12 cellular contexts compared by ENCODE assay signal in genomic region chr21:41615613-41616012, GRCh38.
DNase-seq lines count a peak whose midpoint lies in the region; ATAC-seq, FAIRE-seq and TF ChIP-seq lines count a peak whose summit lies in the region.
"Had no signal": no experiment of that assay in that cellular context is flagged by ENCODE, and none has a peak within 500 bp of the region (broad histone marks: within the 10 kb centered on the region; RNA-seq: fewer than 3 reads in every experiment).

No MANE protein-coding gene starts in this region.

- H3K9me3 ChIP-seq in thoracic aorta = no peaks in the 10 kb centered on the region

- H3K27me3 ChIP-seq in thoracic aorta (replicated peaks; ENCODE audit: insufficient read depth) = no peaks in the 10 kb centered on the region

- no peaks in the 10 kb centered on the region for H3K36me3 ChIP-seq in thoracic aorta

- FAIRE-seq in H54 (lab: Jason Lieb, UNC) = no peak

- peaks cover 35 to 51% of the 10 kb centered on the region in 2 donors for H3K4me1 ChIP-seq in thoracic aorta (ENCODE audit: control insufficient read depth in 1 of 2, low read depth in 2 of 2)

- H3K4me3 ChIP-seq in thoracic aorta = peak overlapping the region; percentile 16

- TF ChIP-seq CTCF in thoracic aorta (IDR thresholded peaks at IDR 0.05) = no peak

- ATAC-seq in thoracic aorta (ENCODE audit: insufficient number of reproducible peaks, low FRiP score, low read depth) = peak; percentile 66
- no peak for ATAC-seq in HG03460 (IDR thresholded peaks at IDR 0.05; ENCODE audit: unreplicated experiment)
- ATAC-seq in GM19324 (IDR thresholded peaks at IDR 0.05; ENCODE audit: low FRiP score, unreplicated experiment) = no peak
- no peak for ATAC-seq in GM18519 (IDR thresholded peaks at IDR 0.05; ENCODE audit: low FRiP score, unreplicated experiment)
- ATAC-seq: stimulated activated effector memory CD8-positive, alpha-beta T cell treated with anti-CD3 and anti-CD28 coated beads, Interleukin-12 subunit alpha, Interleukin-12 subunit beta, amount 100 ng/mL, for 72 hours had no signal

- peak overlapping the region; percentile 85 to 96 for H3K27ac ChIP-seq in thoracic aorta

- TF ChIP-seq POLR2A in H54 (IDR thresholded peaks at IDR 0.05; ENCODE audit: low read depth, low read length) = no peak

- DNase-seq in H54 (ENCODE audit: insufficient read length, low spot score) (peak; percentile 70), astrocyte of the hippocampus (ENCODE audit: low read depth, low spot score) (peak; percentile 95), hepatic stellate cell (ENCODE audit: low spot score) (peak; percentile 96), thoracic aorta (ENCODE audit: low spot score) (no peak), HK-2 (ENCODE audit: unreplicated experiment) (no peak)
- DNase-seq: activated effector memory CD4-positive, alpha-beta T cell treated with anti-CD3 and anti-CD28 coated beads, Interleukin-2, amount 50 U/mL, for 16 hours; mesendoderm; NCI-H1930 had no signal

Comparison
In these comparisons a context has a peak if more than half of its experiments do, and no peak if none do; other contexts are left out.
1. DNase-seq: peak in H54 (single experiment), astrocyte of the hippocampus (single experiment) and hepatic stellate cell (single experiment); none in thoracic aorta (single experiment) and HK-2 (single experiment).